In genomic region chr5:32088214-32088613, GRCh38 we compare ENCODE assay signal across 15 cellular contexts.
A peak's percentile ranks its signal among the peaks of the same experiment; 100 is the strongest.
DNase-seq lines count a peak whose midpoint lies in the region; TF ChIP-seq lines count a peak whose summit lies in the region.
"Had no signal": no experiment of that assay in that cellular context is flagged by ENCODE, and none has a peak within 500 bp of the region (broad histone marks: within the 10 kb centered on the region; RNA-seq: fewer than 3 reads in every experiment).

No MANE protein-coding gene starts in this region.

- no peaks in the 10 kb centered on the region for H3K4me1 Mint-ChIP-seq in MCF 10A (ENCODE audit: insufficient read depth, unreplicated experiment)
- H3K4me1 Mint-ChIP-seq in endodermal cell, result no peaks in the 10 kb centered on the region
- H3K4me1 Mint-ChIP-seq in neural crest cell, result no peaks in the 10 kb centered on the region

- H3K36me3 ChIP-seq in breast epithelium, result no peaks in the 10 kb centered on the region
- no peaks in the 10 kb centered on the region for H3K36me3 ChIP-seq in endodermal cell (ENCODE audit: control insufficient read depth, insufficient read depth, low read length)
- H3K36me3 ChIP-seq: BLaER1 had no signal

- no peak for TF ChIP-seq POLR2A in breast epithelium (IDR thresholded peaks at IDR 0.05)

- WGBS in endodermal cell (ENCODE audit: insufficient coverage in 1 of 2, insufficient read length in 1 of 2), 2 experiments, result 93 to 95% methylated on average over 8 to 12 of the region's 12 CpGs

- H3K27ac Mint-ChIP-seq in MCF 10A (ENCODE audit: low read depth, unreplicated experiment), result no peak overlapping the region
- H3K27ac Mint-ChIP-seq in endodermal cell, result no peak overlapping the region
- H3K27ac Mint-ChIP-seq in neural crest cell (ENCODE audit: unreplicated experiment), result peak overlapping the region; percentile 57
- H3K27ac Mint-ChIP-seq: CD8-positive, alpha-beta memory T cell had no signal

- TF ChIP-seq CTCF in MCF 10A (IDR thresholded peaks at IDR 0.05; ENCODE audit: unreplicated experiment) (no peak), breast epithelium (IDR thresholded peaks at IDR 0.05) (no peak), endodermal cell (conservative IDR thresholded peaks at IDR 0.05) (no peak), neural crest cell (conservative IDR thresholded peaks at IDR 0.05) (no peak)

- CTCF ChIA-PET in MCF 10A (lab: Yijun Ruan, JAX), result interaction anchor here (0.7 to 2.7 kb wide), 3 partner anchors 12 to 499 kb away, joined by 3 to 10 read pairs (median 5); no protein-coding TSS in a partner anchor

- intact Hi-C loops in MCF 10A (cut with micrococcal nuclease), result no loop called here
- intact Hi-C loops in breast epithelium (cut with DNase I; ENCODE audit: low total_unique reads), result no loop called here

- H3K9ac ChIP-seq in endodermal cell (ENCODE audit: extremely low read depth, low read length, poor library complexity, severe bottlenecking), result no peak overlapping the region
- H3K9ac ChIP-seq: BLaER1 had no signal

- H3K36me3 Mint-ChIP-seq in MCF 10A (ENCODE audit: insufficient read depth, unreplicated experiment) (peaks cover 74% of the 10 kb centered on the region), endodermal cell (ENCODE audit: low read depth) (peaks cover 14% of the 10 kb centered on the region), neural crest cell (ENCODE audit: low read depth) (no peaks in the 10 kb centered on the region)
- H3K36me3 Mint-ChIP-seq: CD8-positive, alpha-beta memory T cell had no signal

- DNase-seq in NCI-H2107 (lab: John Stamatoyannopoulos, UW) (peak; percentile 41), NCI-H2107 treated with DMSO at 0.1 percent for 48 hours (lab: John Stamatoyannopoulos, UW; ENCODE audit: unreplicated experiment) (no peak), MCF 10A (ENCODE audit: unreplicated experiment) (no peak), breast epithelium (ENCODE audit: low spot score in 2 of 2) (no peak), endodermal cell (peak; percentile 28), neural crest cell (ENCODE audit: low read depth, low spot score) (no peak), DMS153 (lab: John Stamatoyannopoulos, UW) (no peak), NCI-H510A treated with DMSO at 0.1 percent for 48 hours (lab: John Stamatoyannopoulos, UW) (no peak)
- DNase-seq: 8988T; AML-193; CD8-positive, alpha-beta memory T cell; DND-41; GDM1 had no signal

- H3K27me3 Mint-ChIP-seq in MCF 10A (ENCODE audit: insufficient read depth, unreplicated experiment), result no peaks in the 10 kb centered on the region
- no peaks in the 10 kb centered on the region for H3K27me3 Mint-ChIP-seq in endodermal cell (ENCODE audit: insufficient read depth)
- H3K27me3 Mint-ChIP-seq in neural crest cell (ENCODE audit: low read depth), result no peaks in the 10 kb centered on the region
- H3K27me3 Mint-ChIP-seq: CD8-positive, alpha-beta memory T cell had no signal

- H3K27me3 ChIP-seq in breast epithelium, result no peaks in the 10 kb centered on the region
- H3K27me3 ChIP-seq in endodermal cell (ENCODE audit: control insufficient read depth, insufficient read depth, low read length, poor library complexity, severe bottlenecking), result no peaks in the 10 kb centered on the region
- H3K27me3 ChIP-seq: BLaER1 had no signal

- TSS peak; percentile 13 for BruUV-seq in MCF 10A (replicated peaks; lab: Mats Ljungman, UMichigan)

- POLR2A ChIA-PET in MCF 10A (lab: Yijun Ruan, JAX), result interaction anchor here (0.6 to 1.0 kb wide), 2 partner anchors 11 to 16 kb away, joined by 3 to 4 read pairs; no protein-coding TSS in a partner anchor

- peaks cover 0 to 2% of the 10 kb centered on the region in 2 donors for H3K9me3 ChIP-seq in breast epithelium
- H3K9me3 ChIP-seq in endodermal cell (ENCODE audit: control insufficient read depth, low read length), result no peaks in the 10 kb centered on the region
- H3K9me3 ChIP-seq: BLaER1 had no signal

- H3K4me3 ChIP-seq in breast epithelium (no peak overlapping the region), endodermal cell (ENCODE audit: low read length) (no peak overlapping the region)
- H3K4me3 ChIP-seq: BLaER1, GM23338 had no signal

- H3K4me3 Mint-ChIP-seq in MCF 10A (ENCODE audit: unreplicated experiment) (no peak overlapping the region), endodermal cell (no peak overlapping the region), neural crest cell (no peak overlapping the region)
- H3K4me3 Mint-ChIP-seq: CD8-positive, alpha-beta memory T cell; GM23338 had no signal

- H3K9me3 Mint-ChIP-seq in MCF 10A (ENCODE audit: unreplicated experiment) (no peaks in the 10 kb centered on the region), endodermal cell (no peaks in the 10 kb centered on the region), neural crest cell (no peaks in the 10 kb centered on the region)
- H3K9me3 Mint-ChIP-seq: CD8-positive, alpha-beta memory T cell; GM23338 had no signal

- H3K27ac ChIP-seq in breast epithelium (no peak overlapping the region), endodermal cell (ENCODE audit: low read depth, low read length) (no peak overlapping the region)
- H3K27ac ChIP-seq: BLaER1 had no signal

- no peaks in the 10 kb centered on the region for H3K4me1 ChIP-seq in breast epithelium
- no peaks in the 10 kb centered on the region for H3K4me1 ChIP-seq in endodermal cell (ENCODE audit: control insufficient read depth, insufficient read depth, low read length)
- H3K4me1 ChIP-seq: BLaER1 had no signal

Comparison
In these comparisons a context has a peak if more than half of its experiments do, and no peak if none do; other contexts are left out.
1. DNase-seq: peak in NCI-H2107 (single experiment) and endodermal cell (single experiment); none in NCI-H2107 treated with DMSO at 0.1 percent for 48 hours (single experiment), MCF 10A (single experiment), breast epithelium (0 of 2), neural crest cell (single experiment), DMS153 (single experiment) and NCI-H510A treated with DMSO at 0.1 percent for 48 hours (single experiment).